25 cellular contexts compared by ENCODE assay signal in the genomic region with DNA sequence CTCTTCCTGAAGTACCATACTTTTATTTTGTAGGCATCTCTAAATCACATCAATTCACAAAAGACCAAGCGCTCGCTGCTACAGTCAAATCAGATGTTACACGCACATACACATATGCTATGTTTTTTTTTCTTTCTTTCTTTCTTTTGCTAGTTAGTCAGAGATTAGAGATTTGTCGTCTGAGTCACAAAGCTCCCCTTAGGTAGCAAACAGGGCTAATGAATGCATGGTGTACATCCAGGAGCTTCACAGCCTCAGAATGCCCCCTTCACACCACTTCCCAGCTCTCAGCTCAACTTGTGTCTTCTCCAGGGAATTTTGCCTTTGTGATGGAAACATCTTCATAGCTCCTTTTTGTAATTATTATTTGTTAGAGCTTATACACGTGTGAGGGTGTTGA.
"Had no signal": no experiment of that assay in that cellular context is flagged by ENCODE, and none has a peak within 500 bp of the region (broad histone marks: within the 10 kb centered on the region; RNA-seq: fewer than 3 reads in every experiment).

No MANE protein-coding gene starts in this region.

- H3K4me3 ChIP-seq: colonic mucosa, esophagus squamous epithelium, gastrocnemius medialis, heart left ventricle, hepatocyte, left lung, lower lobe of right lung had no signal

- H2AFZ ChIP-seq: hepatocyte had no signal

- H3K79me2 ChIP-seq: hepatocyte had no signal

- H3K4me1 ChIP-seq: colonic mucosa, esophagus squamous epithelium, gastrocnemius medialis, heart left ventricle, left lung, lower lobe of right lung had no signal

- H3K27me3 Mint-ChIP-seq: dendritic cell treated with granulocyte-macrophage colony-stimulating factor and Interleukin-4, amounts not matched to agents 40 ng/mL and 50 ng/mL, for 4 days; effector memory CD8-positive, alpha-beta T cell had no signal

- H3K9me3 ChIP-seq: colonic mucosa, esophagus squamous epithelium, gastrocnemius medialis, lower lobe of right lung had no signal

- H3K4me1 Mint-ChIP-seq: endodermal cell had no signal

- H3K36me3 ChIP-seq: colonic mucosa, esophagus squamous epithelium, gastrocnemius medialis, heart left ventricle, left lung, lower lobe of right lung had no signal

- FAIRE-seq: endometrium, islet of Langerhans, keratinocyte had no signal

- H3K27ac ChIP-seq: colonic mucosa, epithelial cell of prostate, esophagus squamous epithelium, gastrocnemius medialis, heart left ventricle, hepatocyte, left lung, lower lobe of right lung had no signal

- H3K27ac Mint-ChIP-seq: dendritic cell treated with granulocyte-macrophage colony-stimulating factor and Interleukin-4, amounts not matched to agents 40 ng/mL and 50 ng/mL, for 4 days; effector memory CD8-positive, alpha-beta T cell; endodermal cell had no signal

- DNase-seq: colonic mucosa; cortex of kidney; effector CD8-positive, alpha-beta T cell; effector memory CD8-positive, alpha-beta T cell; endodermal cell; erythroblast; esophagus squamous epithelium; foreskin fibroblast; foreskin melanocyte; gastrocnemius medialis; heart left ventricle; hypothalamus; left cardiac atrium; left lung; left ventricle myocardium superior; lower lobe of right lung; mesenchymal stem cell; midbrain had no signal

- H3K4me3 Mint-ChIP-seq: dendritic cell treated with granulocyte-macrophage colony-stimulating factor and Interleukin-4, amounts not matched to agents 40 ng/mL and 50 ng/mL, for 4 days; effector memory CD8-positive, alpha-beta T cell; endodermal cell had no signal

- H3K27me3 ChIP-seq: colonic mucosa, esophagus squamous epithelium, gastrocnemius medialis, hepatocyte, left lung had no signal

- H3K9me3 Mint-ChIP-seq: endodermal cell had no signal

- ATAC-seq: effector memory CD8-positive, alpha-beta T cell; esophagus mucosa; gastrocnemius medialis; heart left ventricle; left cardiac atrium; left lung; left ventricle myocardium superior; lower lobe of right lung had no signal

- H3K4me2 ChIP-seq: hepatocyte had no signal
